In the genomic region with DNA sequence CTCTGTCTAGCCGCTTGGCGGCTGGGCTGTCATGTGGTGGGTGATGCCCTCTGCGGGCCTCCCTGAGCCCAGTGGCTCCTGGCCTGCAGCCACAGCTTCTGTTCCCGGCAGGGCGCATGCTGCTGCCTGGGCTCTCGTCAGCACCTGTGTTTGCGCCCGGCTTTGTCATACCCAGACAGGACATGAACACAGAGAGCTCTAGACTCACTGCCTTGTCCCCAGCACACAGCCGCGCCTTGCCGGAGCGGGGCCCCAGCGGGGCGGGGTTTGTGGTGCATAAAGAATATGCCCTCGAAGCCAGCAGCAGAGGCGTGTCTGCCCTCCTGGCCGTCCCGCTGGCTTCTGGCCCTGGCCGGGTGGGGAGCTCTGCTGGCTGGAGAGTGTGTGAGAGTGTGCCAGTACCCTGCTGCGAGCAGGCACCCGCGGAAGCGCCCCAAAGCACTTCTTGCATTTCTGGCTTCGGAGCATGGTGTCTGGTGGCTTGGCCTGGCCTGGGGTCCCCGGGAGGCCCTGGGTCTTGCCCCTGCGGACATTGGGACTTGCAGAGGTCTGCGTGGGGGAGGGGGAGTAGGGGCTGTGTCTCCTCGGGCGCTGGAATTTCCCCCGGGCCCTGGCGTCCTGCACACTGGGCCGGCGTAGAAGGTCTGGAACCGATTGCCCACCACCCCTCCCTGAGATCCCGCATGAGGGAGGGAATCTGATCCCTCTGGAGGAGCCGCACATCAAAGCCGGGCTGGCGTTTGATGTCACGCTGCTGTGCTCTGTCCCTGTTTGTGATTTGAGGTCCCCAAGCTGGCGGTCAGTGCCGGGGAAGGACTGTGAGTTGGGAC, we compare ENCODE assay signal across 8 cellular contexts. TPM values are rescaled to one million over a fixed set of nuclear protein-coding genes. Genes with fewer than 3 reads are reported as not detected.
DNase-seq lines count a peak whose midpoint lies in the region; ATAC-seq and TF ChIP-seq lines count a peak whose summit lies in the region.

No MANE protein-coding gene starts in this region.

- no peaks in the 10 kb centered on the region; the same call in 1 of the 2 replicates for H3K79me2 ChIP-seq in H9 (ENCODE audit: insufficient read depth, low read length)

- CTCF ChIA-PET in activated CD8-positive, alpha-beta memory T cell treated with anti-CD3 and anti-CD28 coated beads, Interleukin-2, amount 10 ng/mL, durations not matched to agents 7 days and 5 days (lab: Charles Lee): interaction anchor here (0.5 kb wide), 1 partner anchor 139 kb away, joined by 5 read pairs; no protein-coding TSS in a partner anchor
- CTCF ChIA-PET in activated naive CD4-positive, alpha-beta T cell treated with anti-CD3 and anti-CD28 coated beads for 36 hours (lab: Charles Lee): interaction anchor here (0.9 kb wide), 1 partner anchor 31 kb away, joined by 3 read pairs; a partner anchor contains a TSS

- no peak overlapping the region for H3K27ac ChIP-seq in H9 (ENCODE audit: insufficient read length, low read depth, low read length)
- H3K27ac ChIP-seq in VCaP: peak overlapping the region; percentile 77

- no peak overlapping the region for H3K4me2 ChIP-seq in H9 (ENCODE audit: insufficient read depth, insufficient read length, low read length)

- H3K18ac ChIP-seq in H9 (ENCODE audit: insufficient read length, low read depth, low read length): no peak overlapping the region

- no peak overlapping the region; a peak in 1 of 5 replicates for H3K4me3 Mint-ChIP-seq in H9
- H3K4me3 Mint-ChIP-seq in activated CD8-positive, alpha-beta memory T cell treated with anti-CD3 and anti-CD28 coated beads, Interleukin-2, amount 10 ng/mL, durations not matched to agents 7 days and 5 days: no peak overlapping the region
- no peak overlapping the region for H3K4me3 Mint-ChIP-seq in activated naive CD4-positive, alpha-beta T cell treated with anti-CD3 and anti-CD28 coated beads for 36 hours

- H2AFZ ChIP-seq in H9 (ENCODE audit: low read length): no peak overlapping the region

- ATAC-seq in activated CD8-positive, alpha-beta memory T cell treated with anti-CD3 and anti-CD28 coated beads, Interleukin-2, amount 10 ng/mL, durations not matched to agents 7 days and 5 days: no peak
- ATAC-seq in HG02610 (IDR thresholded peaks at IDR 0.05; ENCODE audit: unreplicated experiment): no peak

- H3K4ac ChIP-seq in H9 (ENCODE audit: low read depth, low read length): no peak overlapping the region

- H4K5ac ChIP-seq in H9 (ENCODE audit: insufficient read length, low read depth, low read length): no peak overlapping the region

- H2BK20ac ChIP-seq in H9 (ENCODE audit: low read depth, low read length, poor library complexity, severe bottlenecking): no peak overlapping the region

- no peak overlapping the region for H4K8ac ChIP-seq in H9 (replicated peaks; ENCODE audit: insufficient read length, low read depth, low read length)

- no peak overlapping the region for H2AK5ac ChIP-seq in H9 (ENCODE audit: insufficient read length, low read length)

- H4K91ac ChIP-seq in H9 (ENCODE audit: insufficient read length, low read depth, low read length): no peak overlapping the region

- H2BK15ac ChIP-seq in H9 (ENCODE audit: low read depth, low read length): no peak overlapping the region

- TF ChIP-seq CTCF in H9 (conservative IDR thresholded peaks at IDR 0.05): no peak
- TF ChIP-seq CTCF in VCaP (conservative IDR thresholded peaks at IDR 0.05): peak; percentile 11; the same call in 1 of the 2 replicates

- H2BK120ac ChIP-seq in H9 (ENCODE audit: low read depth, low read length, poor library complexity, severe bottlenecking): no peak overlapping the region

- no peak overlapping the region for H2BK5ac ChIP-seq in H9 (ENCODE audit: insufficient read length, low read length)

- intact Hi-C loops in cardiac septum (cut with DNase I): no loop called here
- intact Hi-C loops in activated naive CD4-positive, alpha-beta T cell treated with anti-CD3 and anti-CD28 coated beads for 36 hours (cut with micrococcal nuclease): no loop called here

- no peaks in the 10 kb centered on the region; the same call in 1 of the 2 replicates for H3K4me1 ChIP-seq in H9 (ENCODE audit: insufficient read depth, low read length)

- no peaks in the 10 kb centered on the region for H3K9me3 Mint-ChIP-seq in H9
- no peaks in the 10 kb centered on the region for H3K9me3 Mint-ChIP-seq in activated CD8-positive, alpha-beta memory T cell treated with anti-CD3 and anti-CD28 coated beads, Interleukin-2, amount 10 ng/mL, durations not matched to agents 7 days and 5 days (ENCODE audit: low read depth)
- H3K9me3 Mint-ChIP-seq in activated naive CD4-positive, alpha-beta T cell treated with anti-CD3 and anti-CD28 coated beads for 36 hours: no peaks in the 10 kb centered on the region

- H2BK12ac ChIP-seq in H9 (ENCODE audit: insufficient read length, low read depth, low read length): no peak overlapping the region

- H3K36me3 Mint-ChIP-seq in H9 (ENCODE audit: insufficient read depth in 1 of 3, low read depth in 3 of 3): peaks cover 0 to 24% (median 15%) of the 10 kb centered on the region in 3 experiments; a peak in 6 of 7 replicates
- no peaks in the 10 kb centered on the region for H3K36me3 Mint-ChIP-seq in activated CD8-positive, alpha-beta memory T cell treated with anti-CD3 and anti-CD28 coated beads, Interleukin-2, amount 10 ng/mL, durations not matched to agents 7 days and 5 days
- H3K36me3 Mint-ChIP-seq in activated naive CD4-positive, alpha-beta T cell treated with anti-CD3 and anti-CD28 coated beads for 36 hours (ENCODE audit: low read depth): no peaks in the 10 kb centered on the region

- no peaks in the 10 kb centered on the region for H3K9me3 ChIP-seq in H9 (ENCODE audit: control insufficient read depth, low read depth, low read length)

- no peak overlapping the region for H3T11ph ChIP-seq in H9 (ENCODE audit: low read length)

- H3K9ac ChIP-seq in H9 (ENCODE audit: extremely low read depth, insufficient read length, low read length): no peak overlapping the region

- peak overlapping the region in 1 of 3 experiments; percentile 40; a peak in 1 of 7 replicates for H3K27ac Mint-ChIP-seq in H9
- no peak overlapping the region for H3K27ac Mint-ChIP-seq in activated CD8-positive, alpha-beta memory T cell treated with anti-CD3 and anti-CD28 coated beads, Interleukin-2, amount 10 ng/mL, durations not matched to agents 7 days and 5 days
- no peak overlapping the region for H3K27ac Mint-ChIP-seq in activated naive CD4-positive, alpha-beta T cell treated with anti-CD3 and anti-CD28 coated beads for 36 hours

- no peaks in the 10 kb centered on the region for H3K23me2 ChIP-seq in H9 (ENCODE audit: insufficient read length, low read depth, low read length, poor library complexity, severe bottlenecking)

- DNase-seq in H9 (peak; percentile 76), cardiac septum (ENCODE audit: low spot score) (peak; percentile 85), renal cortical epithelial cell (ENCODE audit: low read depth) (peak; percentile 80)
- no peak for DNase-seq in activated CD8-positive, alpha-beta memory T cell treated with anti-CD3 and anti-CD28 coated beads, Interleukin-2, amount 10 ng/mL, durations not matched to agents 7 days and 5 days
- no peak for DNase-seq in activated naive CD4-positive, alpha-beta T cell treated with anti-CD3 and anti-CD28 coated beads for 36 hours
- no peak for DNase-seq in activated naive CD4-positive, alpha-beta T cell treated with anti-CD3 and anti-CD28 coated beads, Interleukin-2, amount 50 U/mL, for 16 hours

- no peaks in the 10 kb centered on the region for H3K27me3 ChIP-seq in H9 (ENCODE audit: insufficient read depth, low read length)

- H3K27me3 Mint-ChIP-seq in H9 (ENCODE audit: low read depth): no peaks in the 10 kb centered on the region
- no peaks in the 10 kb centered on the region for H3K27me3 Mint-ChIP-seq in activated CD8-positive, alpha-beta memory T cell treated with anti-CD3 and anti-CD28 coated beads, Interleukin-2, amount 10 ng/mL, durations not matched to agents 7 days and 5 days
- no peaks in the 10 kb centered on the region for H3K27me3 Mint-ChIP-seq in activated naive CD4-positive, alpha-beta T cell treated with anti-CD3 and anti-CD28 coated beads for 36 hours (ENCODE audit: low read depth)

- no peak overlapping the region for H3K56ac ChIP-seq in H9 (ENCODE audit: insufficient read length, low read depth, low read length)

- no peak overlapping the region for H3K23ac ChIP-seq in H9 (ENCODE audit: insufficient read length, low read depth, low read length)

- peaks cover 21 to 37% of the 10 kb centered on the region in 2 experiments for H3K4me1 Mint-ChIP-seq in H9
- H3K4me1 Mint-ChIP-seq in activated CD8-positive, alpha-beta memory T cell treated with anti-CD3 and anti-CD28 coated beads, Interleukin-2, amount 10 ng/mL, durations not matched to agents 7 days and 5 days: no peaks in the 10 kb centered on the region
- H3K4me1 Mint-ChIP-seq in activated naive CD4-positive, alpha-beta T cell treated with anti-CD3 and anti-CD28 coated beads for 36 hours (ENCODE audit: low read depth): peaks cover 4% of the 10 kb centered on the region

- H4K20me1 ChIP-seq in H9 (ENCODE audit: control insufficient read depth, insufficient read depth, insufficient read length): no peaks in the 10 kb centered on the region

- no peak overlapping the region for H3K14ac ChIP-seq in H9 (ENCODE audit: insufficient read depth, low read length)

- H3K79me1 ChIP-seq in H9 (ENCODE audit: insufficient read depth, low read depth, low read length, poor library complexity, severe bottlenecking): no peaks in the 10 kb centered on the region

- WGBS in H9 (ENCODE audit: extremely low coverage, insufficient read length, low lambda C conversion rate): no CpG with 5 or more reads among the region's 41 CpGs

RNA-seq across cellular contexts. Expression of a gene that starts 14.5 kb away (rescaled TPM):
- total RNA-seq in H9 (2021) (50.9 and 53.1 TPM in 2 replicates), cardiac septum (25.5 TPM), renal cortical epithelial cell (12.6 and 18.8 TPM in 2 replicates)
- 10 to 100 TPM; 29.5 to 31.4 TPM for total RNA-seq in activated CD8-positive, alpha-beta memory T cell treated with anti-CD3 and anti-CD28 coated beads, Interleukin-2, amount 10 ng/mL, durations not matched to agents 7 days and 5 days
- total RNA-seq in activated naive CD4-positive, alpha-beta T cell treated with anti-CD3 and anti-CD28 coated beads for 36 hours: 10 to 100 TPM; 33.6 to 34.8 TPM

RNA-seq across cellular contexts. Expression of a gene that starts 30.8 kb away (rescaled TPM):
- total RNA-seq in H9 (2021) (77.9 and 82.8 TPM in 2 replicates), cardiac septum (22.8 TPM), renal cortical epithelial cell (13.6 and 63.6 TPM in 2 replicates)
- total RNA-seq in activated CD8-positive, alpha-beta memory T cell treated with anti-CD3 and anti-CD28 coated beads, Interleukin-2, amount 10 ng/mL, durations not matched to agents 7 days and 5 days: 10 to 100 TPM; 80.2 to 91.3 TPM
- 10 to 100 TPM; 55.8 to 57.8 TPM for total RNA-seq in activated naive CD4-positive, alpha-beta T cell treated with anti-CD3 and anti-CD28 coated beads for 36 hours

RNA-seq across cellular contexts. Expression of a gene that starts 30.9 kb away (rescaled TPM):
- total RNA-seq in H9 (2021): 2.0 and 2.1 TPM in 2 replicates
- 0.38 TPM for total RNA-seq in cardiac septum
- 0.05 TPM in 1 of 2 replicates, not detected in the other for total RNA-seq in renal cortical epithelial cell
- under 1 TPM in 1 of 2 experiments, not detected in 1; 0.21 TPM for total RNA-seq in activated CD8-positive, alpha-beta memory T cell treated with anti-CD3 and anti-CD28 coated beads, Interleukin-2, amount 10 ng/mL, durations not matched to agents 7 days and 5 days
- total RNA-seq in activated naive CD4-positive, alpha-beta T cell treated with anti-CD3 and anti-CD28 coated beads for 36 hours: under 1 TPM; 0.35 to 0.38 TPM

RNA-seq across cellular contexts. Expression of a gene that starts 31.2 kb away (rescaled TPM):
- total RNA-seq in H9 (2021): 28.7 and 30.6 TPM in 2 replicates
- total RNA-seq in cardiac septum: 3.3 TPM
- total RNA-seq in renal cortical epithelial cell: 15.2 and 15.8 TPM in 2 replicates
- total RNA-seq in activated CD8-positive, alpha-beta memory T cell treated with anti-CD3 and anti-CD28 coated beads, Interleukin-2, amount 10 ng/mL, durations not matched to agents 7 days and 5 days: 10 to 100 TPM; 45.4 to 61.6 TPM
- total RNA-seq in activated naive CD4-positive, alpha-beta T cell treated with anti-CD3 and anti-CD28 coated beads for 36 hours: 10 to 100 TPM; 12.0 to 12.5 TPM

RNA-seq across cellular contexts. Expression of a gene that starts 39.6 kb away (rescaled TPM):
- total RNA-seq in H9 (2021) (84.8 and 85.8 TPM in 2 replicates), cardiac septum (0.65 TPM), renal cortical epithelial cell (7.7 and 16.8 TPM in 2 replicates)
- 1 to 10 TPM; 6.4 to 6.8 TPM for total RNA-seq in activated CD8-positive, alpha-beta memory T cell treated with anti-CD3 and anti-CD28 coated beads, Interleukin-2, amount 10 ng/mL, durations not matched to agents 7 days and 5 days
- total RNA-seq in activated naive CD4-positive, alpha-beta T cell treated with anti-CD3 and anti-CD28 coated beads for 36 hours: 1 to 10 TPM; 4.5 to 4.8 TPM

Comparison
In these comparisons a context has a peak if more than half of its experiments do, and no peak if none do; other contexts are left out.
1. DNase-seq: peak in H9 (single experiment), cardiac septum (single experiment) and renal cortical epithelial cell (single experiment); none in activated CD8-positive, alpha-beta memory T cell treated with anti-CD3 and anti-CD28 coated beads, Interleukin-2, amount 10 ng/mL, durations not matched to agents 7 days and 5 days (single experiment), activated naive CD4-positive, alpha-beta T cell treated with anti-CD3 and anti-CD28 coated beads for 36 hours (single experiment) and activated naive CD4-positive, alpha-beta T cell treated with anti-CD3 and anti-CD28 coated beads, Interleukin-2, amount 50 U/mL, for 16 hours (single experiment).